ENCODE assay signal across 8 cellular contexts in genomic region chr18:24600076-24600654, GRCh38.
DNase-seq lines count a peak whose midpoint lies in the region; ATAC-seq and TF ChIP-seq lines count a peak whose summit lies in the region.

No MANE protein-coding gene starts in this region.

- H3K9ac ChIP-seq in MM.1S (ENCODE audit: low read length), result no peak overlapping the region

- H3K9me3 ChIP-seq in MM.1S (replicated peaks; ENCODE audit: insufficient read depth, low read length), result no peaks in the 10 kb centered on the region; the same call in 1 of the 2 replicates

- DNase-seq in NOMO-1 treated with DMSO at 0.1 percent for 48 hours (lab: John Stamatoyannopoulos, UW; ENCODE audit: unreplicated experiment) (peak; percentile 41), NOMO-1 treated with dmso at 0.1 percent for 144 hours (lab: John Stamatoyannopoulos, UW; ENCODE audit: unreplicated experiment) (no peak), MM.1S (peak; percentile 31), SK-MEL-5 (ENCODE audit: low read depth, low spot score) (peak; percentile 79), fibroblast of the conjunctiva (ENCODE audit: low read depth) (peak; percentile 43), putamen (ENCODE audit: low spot score) (peak; percentile 47)

- no peaks in the 10 kb centered on the region for H3F3A ChIP-seq in MM.1S (ENCODE audit: insufficient read depth, low read length)

- no peak for ATAC-seq in GM21390 (IDR thresholded peaks at IDR 0.05; ENCODE audit: unreplicated experiment)
- ATAC-seq in GM21619 (IDR thresholded peaks at IDR 0.05; ENCODE audit: unreplicated experiment), result no peak

- no peaks in the 10 kb centered on the region for H3K4me1 ChIP-seq in MM.1S (ENCODE audit: low read length)

- H3K27ac ChIP-seq in MM.1S (ENCODE audit: low read length), result no peak overlapping the region

- no peaks in the 10 kb centered on the region for H3K79me2 ChIP-seq in MM.1S (ENCODE audit: low read length)

- H4K20me1 ChIP-seq in MM.1S (ENCODE audit: insufficient read depth, low read length), result no peaks in the 10 kb centered on the region

- H3K27me3 ChIP-seq in MM.1S (replicated peaks; ENCODE audit: insufficient read depth, low read length), result no peaks in the 10 kb centered on the region

- H3K4me2 ChIP-seq in MM.1S (ENCODE audit: low read depth, low read length), result no peak overlapping the region

- TF ChIP-seq CTCF in MM.1S (IDR thresholded peaks at IDR 0.05; ENCODE audit: low read length), result peak; percentile 60

- in situ Hi-C loops in SK-MEL-5 (cut with HindIII; ENCODE audit: low pct_unique_long_range_greater_than_20kb, low sequenced_read_pairs), result no loop called here

- H2AFZ ChIP-seq in MM.1S (ENCODE audit: low read length), result no peak overlapping the region

- H3K4me3 ChIP-seq in MM.1S (ENCODE audit: low read length), result no peak overlapping the region

- H3K9me2 ChIP-seq in MM.1S (replicated peaks; ENCODE audit: insufficient read depth, low read length), result no peaks in the 10 kb centered on the region

- H3K36me3 ChIP-seq in MM.1S (replicated peaks; ENCODE audit: insufficient read depth, low read length), result no peaks in the 10 kb centered on the region
